12 cellular contexts compared by ENCODE assay signal in genomic region chr1:116311756-116312691, GRCh38.
DNase-seq lines count a peak whose midpoint lies in the region; ATAC-seq and TF ChIP-seq lines count a peak whose summit lies in the region.
"Had no signal": no experiment of that assay in that cellular context is flagged by ENCODE, and none has a peak within 500 bp of the region (broad histone marks: within the 10 kb centered on the region; RNA-seq: fewer than 3 reads in every experiment).

No MANE protein-coding gene starts in this region.

- TF ChIP-seq POLR2A in heart left ventricle (IDR thresholded peaks at IDR 0.05): no peak

- peak overlapping the region; percentile 45 to 92 (median 80) for H3K27ac Mint-ChIP-seq in brain
- H3K27ac Mint-ChIP-seq: activated T-helper 17 cell treated with anti-CD3 and anti-CD28 coated beads, Interleukin-2, amount 50 U/mL, for 72 hours had no signal

- H3K4me3 Mint-ChIP-seq in brain: no peak overlapping the region
- H3K4me3 Mint-ChIP-seq: activated T-helper 17 cell treated with anti-CD3 and anti-CD28 coated beads, Interleukin-2, amount 50 U/mL, for 72 hours had no signal

- no peaks in the 10 kb centered on the region for H3K27me3 Mint-ChIP-seq in brain
- H3K27me3 Mint-ChIP-seq: activated T-helper 17 cell treated with anti-CD3 and anti-CD28 coated beads, Interleukin-2, amount 50 U/mL, for 72 hours had no signal

- intact Hi-C loops in heart left ventricle (cut with DNase I) (no loop called here), cardiac septum (cut with DNase I) (no loop called here)

- H3K4me1 Mint-ChIP-seq in brain: peaks cover 66% of the 10 kb centered on the region

- no peak overlapping the region for H3K27ac ChIP-seq in heart left ventricle

- TF ChIP-seq CTCF in heart left ventricle (IDR thresholded peaks at IDR 0.05): no peak
- TF ChIP-seq CTCF in brain (conservative IDR thresholded peaks at IDR 0.05): no peak

- H3K36me3 Mint-ChIP-seq in brain: no peaks in the 10 kb centered on the region

- H3K27me3 ChIP-seq in heart left ventricle: no peaks in the 10 kb centered on the region

- H3K36me3 ChIP-seq in heart left ventricle: no peaks in the 10 kb centered on the region

- H3K4me1 ChIP-seq in heart left ventricle: peaks cover 0 to 10% (median 0%) of the 10 kb centered on the region in 12 donors

- 71 to 78% (median 75%) methylated on average over 14 to 15 of the region's 15 CpGs for WGBS in heart left ventricle, 4 donors

- H3K9me3 ChIP-seq in heart left ventricle: no peaks in the 10 kb centered on the region

- no peaks in the 10 kb centered on the region for H3K9me3 Mint-ChIP-seq in brain
- H3K9me3 Mint-ChIP-seq: activated T-helper 17 cell treated with anti-CD3 and anti-CD28 coated beads, Interleukin-2, amount 50 U/mL, for 72 hours had no signal

- DNase-seq in heart left ventricle (peak in 1 of 5 donors; percentile 34), cardiac septum (ENCODE audit: low spot score) (no peak), midbrain (lab: John Stamatoyannopoulos, UW) (peak; percentile 49), UCSD-AML1 (lab: John Stamatoyannopoulos, UW; ENCODE audit: unreplicated experiment) (no peak)
- no peak for DNase-seq in central memory CD4-positive, alpha-beta T cell
- DNase-seq: NCI-H187 treated with DMSO at 0.1 percent for 48 hours; stimulated activated CD4-positive, alpha-beta T cell treated with anti-CD3 and anti-CD28 coated beads, Interleukin-4, amount 100 ng/mL, for 24 hours; T1000 had no signal

- ATAC-seq in heart left ventricle: peak in 3 of 4 donors; percentile 28 to 77 (median 55)
- no peak for ATAC-seq in HG02623 (IDR thresholded peaks at IDR 0.05; ENCODE audit: unreplicated experiment)
- ATAC-seq in HG03439 (IDR thresholded peaks at IDR 0.05; ENCODE audit: unreplicated experiment): no peak
- ATAC-seq: activated T-helper 17 cell treated with anti-CD3 and anti-CD28 coated beads, Interleukin-2, amount 50 U/mL, for 72 hours had no signal

- no peak overlapping the region for H3K4me3 ChIP-seq in heart left ventricle

Comparison
In these comparisons a context has a peak if more than half of its experiments do, and no peak if none do; other contexts are left out.
1. ATAC-seq: peak in heart left ventricle (3 of 4); none in HG02623 (single experiment) and HG03439 (single experiment).